Comparison of ENCODE assay signal across 8 cellular contexts in the genomic region with DNA sequence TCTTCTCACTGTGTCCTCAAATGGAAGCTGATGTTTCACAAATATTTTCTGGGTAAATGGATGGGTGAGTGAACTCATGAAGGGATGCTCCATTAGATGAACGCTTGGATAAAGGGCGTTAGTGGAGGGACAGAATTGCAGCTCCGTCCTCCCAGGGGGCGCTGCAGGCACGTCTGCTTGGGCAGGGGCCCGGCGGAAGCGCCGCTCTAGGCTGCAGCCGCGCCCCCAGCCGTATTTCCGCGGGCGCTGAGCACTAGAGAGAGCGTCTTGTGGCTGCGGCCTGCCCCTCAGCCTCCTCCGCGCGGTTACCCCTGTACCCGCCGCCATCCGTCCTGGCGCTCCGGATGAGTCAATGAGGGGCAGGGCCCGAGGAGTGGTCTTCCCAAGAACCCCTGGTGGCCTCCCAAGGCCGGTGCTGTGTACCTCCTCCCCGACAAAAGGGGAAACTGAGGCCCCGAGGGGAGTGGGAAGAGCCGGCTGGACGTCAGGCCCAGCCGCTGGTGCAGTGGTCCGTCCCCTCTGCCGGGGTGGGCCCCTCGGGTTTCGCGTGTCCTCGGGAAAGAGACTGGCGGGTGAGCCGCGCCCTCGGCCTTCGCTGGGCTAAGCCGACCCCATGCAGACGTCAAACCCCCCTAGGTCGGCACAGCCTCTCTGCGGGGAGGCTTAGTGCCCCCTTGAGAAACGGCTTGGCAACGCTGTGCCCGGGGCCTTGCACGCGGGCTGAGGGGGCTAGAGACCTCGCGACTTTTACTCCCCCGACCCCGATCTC. TPM values are rescaled to one million over a fixed set of nuclear protein-coding genes. Genes with fewer than 3 reads are reported as not detected.
DNase-seq lines count a peak whose midpoint lies in the region; ATAC-seq and TF ChIP-seq lines count a peak whose summit lies in the region.

No MANE protein-coding gene starts in this region.

- H3K4me1 ChIP-seq in SK-N-SH (ENCODE audit: control insufficient read depth in 1 of 2, insufficient read depth in 2 of 2, low read depth in 1 of 2, low read length in 1 of 2), result peaks cover 10 to 13% of the 10 kb centered on the region in 2 experiments; a peak in 1 of 4 replicates
- H3K4me1 ChIP-seq in testis, result peaks cover 9% of the 10 kb centered on the region

- H3K9ac ChIP-seq in SK-N-SH, result peak overlapping the region; percentile 99

- H3K36me3 ChIP-seq in SK-N-SH (replicated peaks in 1 of 2; ENCODE audit: control insufficient read depth in 1 of 2, insufficient read depth in 2 of 2, low read length in 1 of 2), result peaks cover 10 to 26% of the 10 kb centered on the region in 2 experiments
- no peaks in the 10 kb centered on the region for H3K36me3 ChIP-seq in testis (ENCODE audit: low read depth, missing control alignments)

- H3K36me3 Mint-ChIP-seq in activated naive CD4-positive, alpha-beta T cell treated with anti-CD3 and anti-CD28 coated beads, Interleukin-2, amount 50 U/mL, for 72 hours, result peaks cover 6 to 33% of the 10 kb centered on the region in 2 donors
- H3K36me3 Mint-ChIP-seq in glutamatergic neuron (ENCODE audit: unreplicated experiment), result peaks cover 8% of the 10 kb centered on the region

- H3K27me3 ChIP-seq in SK-N-SH (ENCODE audit: insufficient read depth) (no peaks in the 10 kb centered on the region), testis (no peaks in the 10 kb centered on the region)

- peak overlapping the region; percentile 78 for H3K4me3 Mint-ChIP-seq in glutamatergic neuron (ENCODE audit: unreplicated experiment)

- CTCF ChIA-PET in SK-N-SH (lab: Yijun Ruan, JAX), result interaction anchor here (0.6 to 4.2 kb wide), 27 partner anchors 9 to 603 kb away, joined by 3 to 75 read pairs (median 3); partner anchors contain the start of genes RALGAPB and SNHG17

- no peak for TF ChIP-seq POLR2A in testis (IDR thresholded peaks at IDR 0.05)

- H3K4me2 ChIP-seq in SK-N-SH, result peak overlapping the region; percentile 100

- no peaks in the 10 kb centered on the region for H4K20me1 ChIP-seq in SK-N-SH (ENCODE audit: insufficient read depth)

- DNase-seq in GM10266 (ENCODE audit: extremely low spot score), result peak; percentile 89
- peak; percentile 89 for DNase-seq in NCI-H1092 treated with DMSO at 0.1 percent for 48 hours (lab: John Stamatoyannopoulos, UW)
- DNase-seq in SK-N-SH, result peak; percentile 94
- peak; percentile 93 to 96 for DNase-seq in activated naive CD4-positive, alpha-beta T cell treated with anti-CD3 and anti-CD28 coated beads, Interleukin-2, amount 50 U/mL, for 72 hours (ENCODE audit: low spot score in 2 of 2)
- DNase-seq in glutamatergic neuron, result peak; percentile 98
- DNase-seq in omental fat pad (ENCODE audit: low spot score), result peak; percentile 81
- peak; percentile 95 for DNase-seq in testis

- WGBS in SK-N-SH (ENCODE audit: low lambda C conversion rate), result 0% methylated on average over 18 of the region's 56 CpGs
- 0 to 1% methylated on average over 26 to 55 of the region's 56 CpGs for WGBS in testis, 2 donors

- ATAC-seq in HG02610 (IDR thresholded peaks at IDR 0.05; ENCODE audit: unreplicated experiment) (peak; percentile 84), omental fat pad (ENCODE audit: low FRiP score) (peak; percentile 90)
- peak; percentile 98 to 99 for ATAC-seq in activated naive CD4-positive, alpha-beta T cell treated with anti-CD3 and anti-CD28 coated beads, Interleukin-2, amount 50 U/mL, for 72 hours

- intact Hi-C loops in testis (cut with DNase I; ENCODE audit: low total_unique reads), result no loop called here

- H3K9me3 ChIP-seq in SK-N-SH (no peaks in the 10 kb centered on the region), testis (no peaks in the 10 kb centered on the region)

- peak; percentile 53 for TF ChIP-seq RAD21 in SK-N-SH (IDR thresholded peaks at IDR 0.05; ENCODE audit: low read length)

- H3K4me1 Mint-ChIP-seq in glutamatergic neuron (ENCODE audit: low read depth, unreplicated experiment), result peaks cover 11% of the 10 kb centered on the region

- peak overlapping the region; percentile 87 to 88 for H3K4me3 ChIP-seq in SK-N-SH (ENCODE audit: low read depth in 2 of 2, low read length in 1 of 2)
- H3K4me3 ChIP-seq in testis, result peak overlapping the region; percentile 94 to 100

- POLR2A ChIA-PET in SK-N-SH (lab: Yijun Ruan, JAX), result interaction anchor here (0.6 to 4.1 kb wide), 10 partner anchors 9 to 437 kb away, joined by 3 to 83 read pairs (median 4); partner anchors contain the start of genes RALGAPB and SNHG17

- no peaks in the 10 kb centered on the region for H3K27me3 Mint-ChIP-seq in glutamatergic neuron (ENCODE audit: unreplicated experiment)

- peaks cover 20% of the 10 kb centered on the region for H3K79me2 ChIP-seq in SK-N-SH (ENCODE audit: insufficient read depth)

- H3K9me3 Mint-ChIP-seq in activated naive CD4-positive, alpha-beta T cell treated with anti-CD3 and anti-CD28 coated beads, Interleukin-2, amount 50 U/mL, for 72 hours, result no peaks in the 10 kb centered on the region
- H3K9me3 Mint-ChIP-seq in glutamatergic neuron (ENCODE audit: unreplicated experiment), result peaks cover 3% of the 10 kb centered on the region

- peak in 1 of 2 experiments; percentile 34; a peak in 1 of 4 replicates for TF ChIP-seq EP300 in SK-N-SH (IDR thresholded peaks at IDR 0.05; ENCODE audit: borderline replicate concordance in 1 of 2, low read depth in 1 of 2, low read length in 1 of 2)

- TF ChIP-seq CTCF in GM10266 (IDR thresholded peaks at IDR 0.05; ENCODE audit: control insufficient read depth, insufficient read depth, low read depth, missing control alignments) (peak; percentile 97), SK-N-SH (IDR thresholded peaks at IDR 0.05) (peak; percentile 90), glutamatergic neuron (IDR thresholded peaks at IDR 0.05; ENCODE audit: partially characterized antibody, unreplicated experiment) (peak; percentile 96), omental fat pad (IDR thresholded peaks at IDR 0.05) (peak in 2 of 3 donors; percentile 87), testis (IDR thresholded peaks at IDR 0.05) (peak; percentile 87 to 98 (median 96))

- no peaks in the 10 kb centered on the region for H3F3A ChIP-seq in SK-N-SH (replicated peaks; ENCODE audit: insufficient read depth)

- H2AFZ ChIP-seq in SK-N-SH (ENCODE audit: low read depth), result peak overlapping the region; percentile 97

- H3K9me2 ChIP-seq in SK-N-SH, result no peaks in the 10 kb centered on the region

- peak overlapping the region; percentile 85 to 93 for H3K27ac Mint-ChIP-seq in activated naive CD4-positive, alpha-beta T cell treated with anti-CD3 and anti-CD28 coated beads, Interleukin-2, amount 50 U/mL, for 72 hours
- H3K27ac Mint-ChIP-seq in glutamatergic neuron (ENCODE audit: unreplicated experiment), result peak overlapping the region; percentile 7

- peak overlapping the region; percentile 68 to 79 for H3K27ac ChIP-seq in SK-N-SH (ENCODE audit: low read depth in 2 of 2, low read length in 1 of 2)
- H3K27ac ChIP-seq in testis, result peak overlapping the region; percentile 75 to 84

TF ChIP-seq in SK-N-SH, 30 proteins besides CTCF, POLR2A, EP300 and RAD21 (continues in another document):
- no peak for TF ChIP-seq FOSL2 (IDR thresholded peaks at IDR 0.05; ENCODE audit: borderline replicate concordance, low read depth)
- peak; percentile 53 for TF ChIP-seq SMC3 (IDR thresholded peaks at IDR 0.05; ENCODE audit: low read depth, low read length)
- TF ChIP-seq FOXJ3 (CRISPR knock-in tag; IDR thresholded peaks at IDR 0.05), result 0 out of 2 replicates have a peak, but pooled peaks have one; percentile 56
- TF ChIP-seq ELF1 (IDR thresholded peaks at IDR 0.05), result peak; percentile 85
- TF ChIP-seq FOXM1 (IDR thresholded peaks at IDR 0.05; ENCODE audit: low read depth), result no peak
- peak; percentile 39 for TF ChIP-seq PBX3 (IDR thresholded peaks at IDR 0.05)
- peak; percentile 95 for TF ChIP-seq GABPA (IDR thresholded peaks at IDR 0.05; ENCODE audit: low read depth)
- TF ChIP-seq MEF2A (IDR thresholded peaks at IDR 0.05; ENCODE audit: borderline replicate concordance, low read depth), result no peak
- peak; percentile 99 for TF ChIP-seq TAF1 (IDR thresholded peaks at IDR 0.05; ENCODE audit: borderline replicate concordance, low read depth, low read length)
- TF ChIP-seq CHD2 (IDR thresholded peaks at IDR 0.05; ENCODE audit: low read length, partially characterized antibody), result peak; percentile 82
- peak; percentile 98 for TF ChIP-seq MAX (IDR thresholded peaks at IDR 0.05; ENCODE audit: low read depth)

RNA-seq across cellular contexts. Expression of gene SNHG17, which starts 11.5 kb away (rescaled TPM):
- polyA plus RNA-seq in SK-N-SH (2012; rRNA removed), result 34.9 and 40.3 TPM in 2 replicates
- polyA plus RNA-seq in SK-N-SH (2012; cell fraction: cytosol; rRNA removed), result 25.4 and 27.5 TPM in 2 replicates
- polyA plus RNA-seq in SK-N-SH (2012; cell fraction: nucleus; rRNA removed), result 112 and 173 TPM in 2 replicates
- total RNA-seq in activated naive CD4-positive, alpha-beta T cell treated with anti-CD3 and anti-CD28 coated beads, Interleukin-2, amount 50 U/mL, for 72 hours, result 100 to 1,000 TPM in 1 of 2 donors, 10 to 100 TPM in 1; 72.3 to 102 TPM
- total RNA-seq in glutamatergic neuron (ENCODE audit: unreplicated experiment), result 33.0 TPM
- 10 to 100 TPM; 19.5 to 66.1 (median 33.4) TPM for total RNA-seq in omental fat pad
- 10 to 100 TPM; 16.3 to 26.9 TPM for total RNA-seq in testis
- polyA plus RNA-seq in testis (ENCODE audit: insufficient read depth, low read depth, low replicate concordance), result 17.8 TPM

RNA-seq across cellular contexts. Expression of gene RALGAPB, which starts 26.0 kb away (rescaled TPM):
- polyA plus RNA-seq in SK-N-SH (2012; rRNA removed), result 10.8 and 14.7 TPM in 2 replicates
- polyA plus RNA-seq in SK-N-SH (2012; cell fraction: cytosol; rRNA removed), result 10.9 and 11.0 TPM in 2 replicates
- polyA plus RNA-seq in SK-N-SH (2012; cell fraction: nucleus; rRNA removed), result 23.1 and 48.0 TPM in 2 replicates
- 10 to 100 TPM; 27.0 to 32.4 TPM for total RNA-seq in activated naive CD4-positive, alpha-beta T cell treated with anti-CD3 and anti-CD28 coated beads, Interleukin-2, amount 50 U/mL, for 72 hours
- 54.6 TPM for total RNA-seq in glutamatergic neuron (ENCODE audit: unreplicated experiment)
- 10 to 100 TPM; 27.1 to 39.9 (median 32.3) TPM for total RNA-seq in omental fat pad
- 10 to 100 TPM; 49.9 to 64.7 TPM for total RNA-seq in testis
- polyA plus RNA-seq in testis (ENCODE audit: insufficient read depth, low read depth, low replicate concordance), result 52.6 TPM

Comparison
In these comparisons a context has a peak if more than half of its experiments do, and no peak if none do; other contexts are left out.
1. Peak in every context shown above with its lines: DNase-seq, ATAC-seq, H3K4me3 ChIP-seq and H3K27ac ChIP-seq.